Comparison of ENCODE assay signal across 7 cellular contexts in genomic region chr15:63970723-63971426, GRCh38.
DNase-seq lines count a peak whose midpoint lies in the region; ATAC-seq and TF ChIP-seq lines count a peak whose summit lies in the region.

No MANE protein-coding gene starts in this region.

- peaks cover 44% of the 10 kb centered on the region for H3K4me1 ChIP-seq in neural progenitor cell
- H3K4me1 ChIP-seq in sigmoid colon, result peaks cover 0 to 11% (median 2%) of the 10 kb centered on the region in 4 donors

- H3K4me2 ChIP-seq in neural progenitor cell, result no peak overlapping the region

- H3K4me1 Mint-ChIP-seq in T-helper 1 cell treated with Interleukin-12 subunit alpha and Interleukin-12 subunit beta and Interleukin-4 antibody, amounts not matched to agents 30 μg/mL and 1 μg/mL, for 36 hours (ENCODE audit: low read depth), result peaks cover 48% of the 10 kb centered on the region
- H3K4me1 Mint-ChIP-seq in neural progenitor cell, result peaks cover 36% of the 10 kb centered on the region

- no peaks in the 10 kb centered on the region for H4K20me1 ChIP-seq in neural progenitor cell (ENCODE audit: low read depth)

- no peak for DNase-seq in neural progenitor cell (ENCODE audit: low spot score)
- no peak for DNase-seq in sigmoid colon
- no peak for DNase-seq in dermis blood vessel endothelial cell
- no peak for DNase-seq in D341Med (ENCODE audit: low spot score)

- no peaks in the 10 kb centered on the region for H3K79me2 ChIP-seq in neural progenitor cell (ENCODE audit: low read depth)

- no peak overlapping the region for H2AFZ ChIP-seq in neural progenitor cell (replicated peaks)

- peak overlapping the region; percentile 98 for H3K27ac Mint-ChIP-seq in T-helper 1 cell treated with Interleukin-12 subunit alpha and Interleukin-12 subunit beta and Interleukin-4 antibody, amounts not matched to agents 30 μg/mL and 1 μg/mL, for 36 hours
- peak overlapping the region; percentile 34 for H3K27ac Mint-ChIP-seq in neural progenitor cell

- H3K27ac ChIP-seq in neural progenitor cell, result no peak overlapping the region
- peak overlapping the region in 2 of 4 donors; percentile 28 to 40 for H3K27ac ChIP-seq in sigmoid colon

- no peak for TF ChIP-seq EP300 in sigmoid colon (IDR thresholded peaks at IDR 0.05)

- WGBS in sigmoid colon, 2 donors, result 64 to 81% methylated on average over 3 of the region's 3 CpGs

- peaks cover 27% of the 10 kb centered on the region for H3F3A ChIP-seq in neural progenitor cell (ENCODE audit: low read depth)

- no peaks in the 10 kb centered on the region for H3K9me3 ChIP-seq in neural progenitor cell (ENCODE audit: low read depth)
- H3K9me3 ChIP-seq in sigmoid colon, result no peaks in the 10 kb centered on the region

- H3K27me3 Mint-ChIP-seq in T-helper 1 cell treated with Interleukin-12 subunit alpha and Interleukin-12 subunit beta and Interleukin-4 antibody, amounts not matched to agents 30 μg/mL and 1 μg/mL, for 36 hours (ENCODE audit: low read depth), result no peaks in the 10 kb centered on the region
- H3K27me3 Mint-ChIP-seq in neural progenitor cell (ENCODE audit: insufficient read depth, low read depth), result peaks cover 9% of the 10 kb centered on the region

- H3K9ac ChIP-seq in neural progenitor cell, result no peak overlapping the region

- no peak overlapping the region for H3K4me3 ChIP-seq in neural progenitor cell
- no peak overlapping the region for H3K4me3 ChIP-seq in sigmoid colon

- H3K36me3 Mint-ChIP-seq in T-helper 1 cell treated with Interleukin-12 subunit alpha and Interleukin-12 subunit beta and Interleukin-4 antibody, amounts not matched to agents 30 μg/mL and 1 μg/mL, for 36 hours (ENCODE audit: low read depth), result peaks cover 22% of the 10 kb centered on the region
- peaks cover 9% of the 10 kb centered on the region for H3K36me3 Mint-ChIP-seq in neural progenitor cell

- no peaks in the 10 kb centered on the region for H3K27me3 ChIP-seq in neural progenitor cell
- no peaks in the 10 kb centered on the region for H3K27me3 ChIP-seq in sigmoid colon

- peak overlapping the region; percentile 74 for H3K4me3 Mint-ChIP-seq in T-helper 1 cell treated with Interleukin-12 subunit alpha and Interleukin-12 subunit beta and Interleukin-4 antibody, amounts not matched to agents 30 μg/mL and 1 μg/mL, for 36 hours
- no peak overlapping the region for H3K4me3 Mint-ChIP-seq in neural progenitor cell

- H3K36me3 ChIP-seq in neural progenitor cell, result no peaks in the 10 kb centered on the region
- no peaks in the 10 kb centered on the region for H3K36me3 ChIP-seq in sigmoid colon

- no peak for TF ChIP-seq POLR2A in sigmoid colon (IDR thresholded peaks at IDR 0.05)

- intact Hi-C loops in sigmoid colon (cut with DNase I), result no loop called here

- ATAC-seq in GM18907 (IDR thresholded peaks at IDR 0.05; ENCODE audit: unreplicated experiment) (peak; percentile 87), HG02588 (IDR thresholded peaks at IDR 0.05; ENCODE audit: unreplicated experiment) (peak; percentile 94)

- TF ChIP-seq CTCF in neural progenitor cell (IDR thresholded peaks at IDR 0.05), result no peak
- TF ChIP-seq CTCF in sigmoid colon (IDR thresholded peaks at IDR 0.05), result no peak

- peaks cover 4% of the 10 kb centered on the region for H3K9me3 Mint-ChIP-seq in T-helper 1 cell treated with Interleukin-12 subunit alpha and Interleukin-12 subunit beta and Interleukin-4 antibody, amounts not matched to agents 30 μg/mL and 1 μg/mL, for 36 hours
- H3K9me3 Mint-ChIP-seq in neural progenitor cell, result peaks cover 7% of the 10 kb centered on the region
